10 cellular contexts compared by ENCODE assay signal in genomic region chr4:89868999-89869589, GRCh38. TPM values are rescaled to one million over a fixed set of nuclear protein-coding genes. Genes with fewer than 3 reads are reported as not detected.
DNase-seq lines count a peak whose midpoint lies in the region; ATAC-seq and TF ChIP-seq lines count a peak whose summit lies in the region.
"Had no signal": no experiment of that assay in that cellular context is flagged by ENCODE, and none has a peak within 500 bp of the region (broad histone marks: within the 10 kb centered on the region; RNA-seq: fewer than 3 reads in every experiment).

No MANE protein-coding gene starts in this region.

- intact Hi-C loops in spleen (cut with DNase I; ENCODE audit: low total_unique reads) = no loop called here

- DNase-seq in NCI-H1092 treated with DMSO at 0.1 percent for 48 hours (lab: John Stamatoyannopoulos, UW) (peak; percentile 14), NCI-H1092 (lab: John Stamatoyannopoulos, UW) (no peak), Peyer's patch (no peak), fibroblast of mammary gland (ENCODE audit: low read depth) (peak; percentile 13), spleen (no peak)
- no peak for DNase-seq in stimulated activated CD4-positive, alpha-beta T cell treated with anti-CD3 and anti-CD28 coated beads, Interleukin-4, amount 100 ng/mL, for 24 hours
- DNase-seq: NCI-H345 had no signal

- 59 to 76% (median 64%) methylated on average over 2 of the region's 2 CpGs for WGBS in spleen, 5 donors

- H3K36me3 ChIP-seq in Peyer's patch (no peaks in the 10 kb centered on the region), spleen (no peaks in the 10 kb centered on the region)

- TF ChIP-seq CTCF in Peyer's patch (IDR thresholded peaks at IDR 0.05) = peak in 5 of 6 experiments; percentile 16 to 37 (median 27)
- peak; percentile 50 for TF ChIP-seq CTCF in fibroblast of mammary gland (conservative IDR thresholded peaks at IDR 0.05; ENCODE audit: control insufficient read depth, insufficient read depth, low read depth, low read length)
- peak in 6 of 11 experiments; percentile 24 to 37 (median 34) for TF ChIP-seq CTCF in spleen (IDR thresholded peaks at IDR 0.05 in 8 of 11, conservative IDR thresholded peaks at IDR 0.05 in 3 of 11)

- ATAC-seq in GM21737 (IDR thresholded peaks at IDR 0.05; ENCODE audit: unreplicated experiment) (no peak), GM21619 (IDR thresholded peaks at IDR 0.05; ENCODE audit: unreplicated experiment) (no peak)
- ATAC-seq: A549 had no signal

- no peak for TF ChIP-seq POLR2A in Peyer's patch (IDR thresholded peaks at IDR 0.05)
- TF ChIP-seq POLR2A in spleen (IDR thresholded peaks at IDR 0.05) = no peak

- no peaks in the 10 kb centered on the region for H3K9me3 ChIP-seq in Peyer's patch
- no peaks in the 10 kb centered on the region for H3K9me3 ChIP-seq in spleen
- H3K9me3 ChIP-seq: A549 had no signal

- no peaks in the 10 kb centered on the region for H3K4me1 ChIP-seq in Peyer's patch
- no peaks in the 10 kb centered on the region for H3K4me1 ChIP-seq in spleen
- H3K4me1 ChIP-seq: A549 had no signal

- no peak overlapping the region for H3K27ac ChIP-seq in Peyer's patch
- H3K27ac ChIP-seq in spleen = no peak overlapping the region
- H3K27ac ChIP-seq: A549 had no signal

- H3K4me3 ChIP-seq in Peyer's patch (no peak overlapping the region), fibroblast of mammary gland (ENCODE audit: control insufficient read depth, low read depth, low read length) (no peak overlapping the region), spleen (no peak overlapping the region)
- H3K4me3 ChIP-seq: A549 had no signal

- H3K27me3 ChIP-seq in Peyer's patch = no peaks in the 10 kb centered on the region
- no peaks in the 10 kb centered on the region for H3K27me3 ChIP-seq in spleen (replicated peaks in 1 of 7)

RNA-seq across cellular contexts. Expression of gene MMRN1, which starts 25.6 kb away (rescaled TPM):
- total RNA-seq in Peyer's patch (10 to 100 TPM; 13.5 to 30.2 (median 22.2) TPM), spleen (1 to 10 TPM; 2.4 to 6.5 (median 3.7) TPM)
- 1 to 10 TPM in 2 of 3 donors, under 1 TPM in 1; 0.15 to 3.3 (median 1.5) TPM for polyA plus RNA-seq in spleen
- polyA plus RNA-seq: A549 had no signal

RNA-seq across cellular contexts. Expression of gene SNCA, which starts 32.1 kb away (rescaled TPM):
- total RNA-seq in Peyer's patch (1 to 10 TPM; 1.2 to 9.1 (median 2.6) TPM), spleen (10 to 100 TPM in 5 of 7 donors, 1 to 10 TPM in 2; 6.5 to 86.5 (median 14.3) TPM)
- polyA plus RNA-seq in spleen = 1 to 10 TPM; 1.7 to 4.4 (median 2.6) TPM

Comparison
In these comparisons a context has a peak if more than half of its experiments do, and no peak if none do; other contexts are left out.
1. DNase-seq: peak in NCI-H1092 treated with DMSO at 0.1 percent for 48 hours (single experiment) and fibroblast of mammary gland (single experiment); none in NCI-H1092 (single experiment), Peyer's patch (0 of 3), spleen (single experiment) and stimulated activated CD4-positive, alpha-beta T cell treated with anti-CD3 and anti-CD28 coated beads, Interleukin-4, amount 100 ng/mL, for 24 hours (single experiment).
2. Peak in every context shown above with its lines, with median percentiles within 50 percentile points of each other: CTCF ChIP-seq.